1 cellular context compared by ENCODE assay signal in the genomic region with DNA sequence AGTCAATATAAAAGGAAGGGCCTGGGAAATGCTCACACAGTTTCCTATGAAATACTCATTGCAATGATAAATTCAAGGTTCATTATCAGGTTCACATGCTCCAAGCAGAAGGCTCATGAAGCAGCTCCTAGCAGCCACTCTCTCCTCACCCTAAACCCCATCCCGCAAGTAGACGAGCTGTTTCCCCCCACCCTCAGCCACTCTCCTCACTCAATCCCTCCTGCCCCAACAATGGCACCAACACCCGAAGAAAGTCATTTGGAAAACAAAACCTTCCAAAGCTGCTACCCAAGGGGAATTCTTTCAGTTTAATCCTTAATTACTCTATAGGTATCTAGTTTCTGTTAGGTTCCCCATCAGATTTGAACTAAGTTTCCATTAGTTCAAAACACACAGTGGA.
TF ChIP-seq lines count a peak whose summit lies in the region.

No MANE protein-coding gene starts in this region.

TF ChIP-seq in GM23338, 12 proteins besides CTCF, POLR2A, EP300 and RAD21 (continued from another document):
- TF ChIP-seq, protein P1, sequence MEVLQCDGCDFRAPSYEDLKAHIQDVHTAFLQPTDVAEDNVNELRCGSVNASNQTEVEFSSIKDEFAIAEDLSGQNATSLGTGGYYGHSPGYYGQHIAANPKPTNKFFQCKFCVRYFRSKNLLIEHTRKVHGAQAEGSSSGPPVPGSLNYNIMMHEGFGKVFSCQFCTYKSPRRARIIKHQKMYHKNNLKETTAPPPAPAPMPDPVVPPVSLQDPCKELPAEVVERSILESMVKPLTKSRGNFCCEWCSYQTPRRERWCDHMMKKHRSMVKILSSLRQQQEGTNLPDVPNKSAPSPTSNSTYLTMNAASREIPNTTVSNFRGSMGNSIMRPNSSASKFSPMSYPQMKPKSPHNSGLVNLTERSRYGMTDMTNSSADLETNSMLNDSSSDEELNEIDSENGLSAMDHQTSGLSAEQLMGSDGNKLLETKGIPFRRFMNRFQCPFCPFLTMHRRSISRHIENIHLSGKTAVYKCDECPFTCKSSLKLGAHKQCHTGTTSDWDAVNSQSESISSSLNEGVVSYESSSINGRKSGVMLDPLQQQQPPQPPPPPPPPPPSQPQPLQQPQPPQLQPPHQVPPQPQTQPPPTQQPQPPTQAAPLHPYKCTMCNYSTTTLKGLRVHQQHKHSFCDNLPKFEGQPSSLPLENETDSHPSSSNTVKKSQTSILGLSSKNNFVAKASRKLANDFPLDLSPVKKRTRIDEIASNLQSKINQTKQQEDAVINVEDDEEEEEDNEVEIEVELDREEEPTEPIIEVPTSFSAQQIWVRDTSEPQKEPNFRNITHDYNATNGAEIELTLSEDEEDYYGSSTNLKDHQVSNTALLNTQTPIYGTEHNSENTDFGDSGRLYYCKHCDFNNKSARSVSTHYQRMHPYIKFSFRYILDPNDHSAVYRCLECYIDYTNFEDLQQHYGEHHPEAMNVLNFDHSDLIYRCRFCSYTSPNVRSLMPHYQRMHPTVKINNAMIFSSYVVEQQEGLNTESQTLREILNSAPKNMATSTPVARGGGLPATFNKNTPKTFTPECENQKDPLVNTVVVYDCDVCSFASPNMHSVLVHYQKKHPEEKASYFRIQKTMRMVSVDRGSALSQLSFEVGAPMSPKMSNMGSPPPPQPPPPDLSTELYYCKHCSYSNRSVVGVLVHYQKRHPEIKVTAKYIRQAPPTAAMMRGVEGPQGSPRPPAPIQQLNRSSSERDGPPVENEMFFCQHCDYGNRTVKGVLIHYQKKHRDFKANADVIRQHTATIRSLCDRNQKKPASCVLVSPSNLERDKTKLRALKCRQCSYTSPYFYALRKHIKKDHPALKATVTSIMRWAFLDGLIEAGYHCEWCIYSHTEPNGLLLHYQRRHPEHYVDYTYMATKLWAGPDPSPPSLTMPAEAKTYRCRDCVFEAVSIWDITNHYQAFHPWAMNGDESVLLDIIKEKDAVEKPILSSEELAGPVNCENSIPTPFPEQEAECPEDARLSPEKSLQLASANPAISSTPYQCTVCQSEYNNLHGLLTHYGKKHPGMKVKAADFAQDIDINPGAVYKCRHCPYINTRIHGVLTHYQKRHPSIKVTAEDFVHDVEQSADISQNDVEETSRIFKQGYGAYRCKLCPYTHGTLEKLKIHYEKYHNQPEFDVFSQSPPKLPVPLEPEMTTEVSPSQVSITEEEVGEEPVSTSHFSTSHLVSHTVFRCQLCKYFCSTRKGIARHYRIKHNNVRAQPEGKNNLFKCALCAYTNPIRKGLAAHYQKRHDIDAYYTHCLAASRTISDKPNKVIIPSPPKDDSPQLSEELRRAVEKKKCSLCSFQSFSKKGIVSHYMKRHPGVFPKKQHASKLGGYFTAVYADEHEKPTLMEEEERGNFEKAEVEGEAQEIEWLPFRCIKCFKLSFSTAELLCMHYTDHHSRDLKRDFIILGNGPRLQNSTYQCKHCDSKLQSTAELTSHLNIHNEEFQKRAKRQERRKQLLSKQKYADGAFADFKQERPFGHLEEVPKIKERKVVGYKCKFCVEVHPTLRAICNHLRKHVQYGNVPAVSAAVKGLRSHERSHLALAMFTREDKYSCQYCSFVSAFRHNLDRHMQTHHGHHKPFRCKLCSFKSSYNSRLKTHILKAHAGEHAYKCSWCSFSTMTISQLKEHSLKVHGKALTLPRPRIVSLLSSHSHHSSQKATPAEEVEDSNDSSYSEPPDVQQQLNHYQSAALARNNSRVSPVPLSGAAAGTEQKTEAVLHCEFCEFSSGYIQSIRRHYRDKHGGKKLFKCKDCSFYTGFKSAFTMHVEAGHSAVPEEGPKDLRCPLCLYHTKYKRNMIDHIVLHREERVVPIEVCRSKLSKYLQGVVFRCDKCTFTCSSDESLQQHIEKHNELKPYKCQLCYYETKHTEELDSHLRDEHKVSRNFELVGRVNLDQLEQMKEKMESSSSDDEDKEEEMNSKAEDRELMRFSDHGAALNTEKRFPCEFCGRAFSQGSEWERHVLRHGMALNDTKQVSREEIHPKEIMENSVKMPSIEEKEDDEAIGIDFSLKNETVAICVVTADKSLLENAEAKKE (CRISPR knock-in tag; IDR thresholded peaks at IDR 0.05), result no peak
